In the genomic region with DNA sequence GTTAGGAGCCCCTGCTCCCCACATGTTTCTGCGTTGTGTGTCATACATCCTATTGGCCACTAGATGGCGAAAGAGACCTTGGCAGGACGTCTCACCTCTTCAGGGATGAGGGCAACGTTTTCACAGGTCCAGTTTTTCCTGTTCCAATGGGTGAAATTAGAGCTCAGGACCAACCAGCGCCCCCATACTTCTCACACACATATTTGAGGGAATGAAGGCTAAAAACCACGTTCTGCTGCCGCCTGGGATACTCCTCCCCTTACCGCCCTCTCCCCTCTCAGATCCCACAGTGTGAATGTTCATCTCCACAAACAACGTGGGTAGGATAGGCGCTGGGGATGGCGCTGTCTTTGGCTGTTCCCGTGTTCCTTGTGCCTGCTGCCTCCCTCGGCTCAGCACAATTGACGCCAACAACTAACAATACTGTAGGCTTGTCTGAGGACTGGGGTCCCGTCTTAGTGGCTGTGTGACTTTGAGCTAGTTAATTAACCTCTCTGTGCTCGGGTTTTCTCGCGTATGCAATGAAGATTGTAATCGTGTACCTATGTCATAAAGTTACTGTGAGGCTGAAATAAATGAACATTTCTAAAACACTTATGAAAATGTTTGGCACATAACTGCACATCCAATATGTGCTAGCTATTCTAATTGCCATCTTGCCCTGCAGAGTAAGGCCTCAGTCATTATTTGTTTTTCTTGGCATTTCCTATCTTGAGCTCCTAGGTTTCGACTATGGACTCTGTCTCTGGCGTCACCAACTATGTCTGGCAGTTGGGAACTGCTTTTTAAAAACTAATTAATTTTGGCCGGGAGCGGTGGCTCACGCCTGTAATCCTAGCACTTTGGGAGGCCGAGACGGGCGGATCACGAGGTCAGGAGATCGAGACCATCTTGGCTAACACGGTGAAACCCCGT, we compare ENCODE assay signal across 8 cellular contexts.
DNase-seq lines count a peak whose midpoint lies in the region; ATAC-seq and TF ChIP-seq lines count a peak whose summit lies in the region.

No MANE protein-coding gene starts in this region.

- no peak overlapping the region for H3K4me3 ChIP-seq in brain microvascular endothelial cell (ENCODE audit: low read depth, low read length)
- H3K4me3 ChIP-seq in suprapubic skin = no peak overlapping the region

- H3K27me3 ChIP-seq in brain microvascular endothelial cell (replicated peaks) (no peaks in the 10 kb centered on the region), suprapubic skin (no peaks in the 10 kb centered on the region)

- in situ Hi-C loops in brain microvascular endothelial cell (cut with HindIII; ENCODE audit: low pct_ligation_motif_present, low sequenced_read_pairs) = no loop called here

- H3K4me1 ChIP-seq in suprapubic skin = peaks cover 2% of the 10 kb centered on the region

- no peak overlapping the region for H3K27ac ChIP-seq in brain microvascular endothelial cell
- H3K27ac ChIP-seq in suprapubic skin = no peak overlapping the region

- no peak for TF ChIP-seq EP300 in suprapubic skin (IDR thresholded peaks at IDR 0.05)

- H3K36me3 ChIP-seq in brain microvascular endothelial cell (replicated peaks) = no peaks in the 10 kb centered on the region
- no peaks in the 10 kb centered on the region for H3K36me3 ChIP-seq in suprapubic skin

- TF ChIP-seq CTCF in brain microvascular endothelial cell (IDR thresholded peaks at IDR 0.05; ENCODE audit: low read depth, low read length, missing control alignments) = peak; percentile 85
- TF ChIP-seq CTCF in suprapubic skin (IDR thresholded peaks at IDR 0.05) = peak; percentile 65 to 66

- WGBS in suprapubic skin = 56% methylated on average over 26 of the region's 31 CpGs

- peak; percentile 54 for DNase-seq in NCI-H345 (lab: John Stamatoyannopoulos, UW)
- no peak for DNase-seq in NCI-H345 treated with DMSO at 0.1 percent for 48 hours (lab: John Stamatoyannopoulos, UW; ENCODE audit: unreplicated experiment)
- peak; percentile 56 for DNase-seq in HuH-7 (ENCODE audit: low spot score)
- peak; percentile 75 for DNase-seq in RKO (ENCODE audit: low spot score)
- peak; percentile 45 for DNase-seq in brain microvascular endothelial cell
- peak; percentile 70 for DNase-seq in islet precursor cell
- no peak for DNase-seq in suprapubic skin (ENCODE audit: low spot score in 2 of 2)

- no peak for TF ChIP-seq POLR2A in suprapubic skin (IDR thresholded peaks at IDR 0.05)

- H3K9me3 ChIP-seq in suprapubic skin = no peaks in the 10 kb centered on the region

- peak; percentile 80 for ATAC-seq in GM19452 (IDR thresholded peaks at IDR 0.05; ENCODE audit: unreplicated experiment)

Comparison
In these comparisons a context has a peak if more than half of its experiments do, and no peak if none do; other contexts are left out.
1. DNase-seq: peak in NCI-H345 (single experiment), HuH-7 (single experiment), RKO (single experiment), brain microvascular endothelial cell (single experiment) and islet precursor cell (single experiment); none in NCI-H345 treated with DMSO at 0.1 percent for 48 hours (single experiment) and suprapubic skin (0 of 2).